ENCODE assay signal across 1 cellular context in the genomic region with DNA sequence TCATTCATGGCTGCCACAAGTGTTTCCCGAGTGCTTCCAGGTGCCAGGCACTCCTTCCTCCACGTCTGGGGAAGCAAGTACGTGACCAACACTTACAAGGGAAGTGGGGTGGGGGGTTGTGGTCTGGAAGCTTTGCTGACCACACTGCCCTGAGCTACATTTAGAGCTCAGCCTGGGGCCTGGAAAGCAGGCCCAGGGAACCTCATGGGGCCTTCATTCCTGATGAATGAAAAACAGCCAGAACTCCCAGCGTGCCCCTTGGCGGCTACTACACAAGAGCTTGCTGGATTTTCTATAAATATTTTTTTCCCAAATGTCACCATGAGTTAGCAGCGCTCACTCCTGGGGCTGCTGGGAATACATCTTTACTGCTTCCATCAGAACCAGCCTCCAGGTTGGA.
TF ChIP-seq lines count a peak whose summit lies in the region.

No MANE protein-coding gene starts in this region.

TF ChIP-seq in IMR-90, 13 proteins besides CTCF, POLR2A, EP300 and RAD21:
- no peak for TF ChIP-seq MAZ (IDR thresholded peaks at IDR 0.05; ENCODE audit: borderline replicate concordance, low read depth, low read length)
- TF ChIP-seq NFE2L2 (IDR thresholded peaks at IDR 0.05; ENCODE audit: low read depth, low read length) = no peak
- no peak for TF ChIP-seq RFX5 (IDR thresholded peaks at IDR 0.05; ENCODE audit: low read depth, low read length)
- no peak for TF ChIP-seq RCOR1 (IDR thresholded peaks at IDR 0.05; ENCODE audit: insufficient replicate concordance, low read length)
- TF ChIP-seq MAFK (IDR thresholded peaks at IDR 0.05; ENCODE audit: low read depth, low read length) = no peak
- TF ChIP-seq, protein P1, sequence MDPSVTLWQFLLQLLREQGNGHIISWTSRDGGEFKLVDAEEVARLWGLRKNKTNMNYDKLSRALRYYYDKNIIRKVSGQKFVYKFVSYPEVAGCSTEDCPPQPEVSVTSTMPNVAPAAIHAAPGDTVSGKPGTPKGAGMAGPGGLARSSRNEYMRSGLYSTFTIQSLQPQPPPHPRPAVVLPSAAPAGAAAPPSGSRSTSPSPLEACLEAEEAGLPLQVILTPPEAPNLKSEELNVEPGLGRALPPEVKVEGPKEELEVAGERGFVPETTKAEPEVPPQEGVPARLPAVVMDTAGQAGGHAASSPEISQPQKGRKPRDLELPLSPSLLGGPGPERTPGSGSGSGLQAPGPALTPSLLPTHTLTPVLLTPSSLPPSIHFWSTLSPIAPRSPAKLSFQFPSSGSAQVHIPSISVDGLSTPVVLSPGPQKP (IDR thresholded peaks at IDR 0.05; ENCODE audit: borderline replicate concordance, low read depth, low read length) = no peak
- no peak for TF ChIP-seq CEBPB (IDR thresholded peaks at IDR 0.05; ENCODE audit: low read depth, low read length)
- no peak for TF ChIP-seq SMC3 (IDR thresholded peaks at IDR 0.05; ENCODE audit: low read depth, low read length)
- no peak for TF ChIP-seq CHD1 (IDR thresholded peaks at IDR 0.05; ENCODE audit: low read depth, low read length)
- TF ChIP-seq MXI1 (IDR thresholded peaks at IDR 0.05; ENCODE audit: borderline replicate concordance, low read depth, low read length) = no peak
- no peak for TF ChIP-seq BHLHE40 (IDR thresholded peaks at IDR 0.05; ENCODE audit: low read depth, low read length)
- TF ChIP-seq, protein P2, sequence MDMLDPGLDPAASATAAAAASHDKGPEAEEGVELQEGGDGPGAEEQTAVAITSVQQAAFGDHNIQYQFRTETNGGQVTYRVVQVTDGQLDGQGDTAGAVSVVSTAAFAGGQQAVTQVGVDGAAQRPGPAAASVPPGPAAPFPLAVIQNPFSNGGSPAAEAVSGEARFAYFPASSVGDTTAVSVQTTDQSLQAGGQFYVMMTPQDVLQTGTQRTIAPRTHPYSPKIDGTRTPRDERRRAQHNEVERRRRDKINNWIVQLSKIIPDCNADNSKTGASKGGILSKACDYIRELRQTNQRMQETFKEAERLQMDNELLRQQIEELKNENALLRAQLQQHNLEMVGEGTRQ (IDR thresholded peaks at IDR 0.05; ENCODE audit: low read depth, low read length) = no peak
- TF ChIP-seq FOS (IDR thresholded peaks at IDR 0.05; ENCODE audit: low read depth, low read length) = no peak
TF ChIP-seq in IMR-90: peak in this region for 0.
